ENCODE assay signal across 8 cellular contexts in the genomic region with DNA sequence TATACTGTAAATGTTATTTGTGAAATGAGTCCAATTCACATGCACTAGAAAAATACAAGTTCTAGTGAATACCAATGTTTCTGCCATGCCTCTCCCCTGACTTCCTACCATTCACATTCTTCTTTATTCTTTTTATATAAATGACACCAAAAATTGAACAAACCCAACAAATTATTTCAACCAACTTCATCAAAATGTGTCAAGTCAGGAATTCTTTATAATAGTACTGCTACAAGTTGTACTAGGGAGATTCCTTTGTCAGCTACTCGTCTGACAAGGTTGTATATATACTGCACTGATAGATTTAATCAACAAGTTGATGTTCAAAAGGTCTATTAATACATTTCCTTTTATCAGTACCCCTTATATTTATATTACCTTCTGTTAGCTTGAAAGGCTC. TPM values are rescaled to one million over a fixed set of nuclear protein-coding genes. Genes with fewer than 3 reads are reported as not detected.
DNase-seq lines count a peak whose midpoint lies in the region; ATAC-seq lines count a peak whose summit lies in the region.

No MANE protein-coding gene starts in this region.

- peak overlapping the region; percentile 88 for H3K4me3 Mint-ChIP-seq in activated CD4-positive, alpha-beta T cell treated with anti-CD3 and anti-CD28 coated beads, Interleukin-2, amount 10 ng/mL, durations not matched to agents 24 days and 14 days
- peak overlapping the region; percentile 98 for H3K4me3 Mint-ChIP-seq in activated CD8-positive, alpha-beta T cell treated with anti-CD3 and anti-CD28 coated beads, Interleukin-2, amount 10 ng/mL, durations not matched to agents 7 days and 5 days
- peak overlapping the region; percentile 93 to 94 for H3K4me3 Mint-ChIP-seq in stimulated activated naive B cell treated with anti-CD40 and anti-IgM and Interleukin-4, amounts not matched to agents 10 μg/mL and 1 μg/mL and 100 μg/mL, for 72 hours

- no peak for DNase-seq in activated CD4-positive, alpha-beta T cell treated with anti-CD3 and anti-CD28 coated beads, Interleukin-2, amount 10 ng/mL, durations not matched to agents 24 days and 14 days
- no peak for DNase-seq in activated CD4-positive, alpha-beta T cell treated with anti-CD3 and anti-CD28 coated beads for 48 hours
- DNase-seq in activated CD8-positive, alpha-beta T cell treated with anti-CD3 and anti-CD28 coated beads, Interleukin-2, amount 10 ng/mL, durations not matched to agents 7 days and 5 days, result no peak
- no peak for DNase-seq in stimulated activated naive B cell treated with anti-CD40 and anti-IgM and Interleukin-4, amounts not matched to agents 10 μg/mL and 1 μg/mL and 100 μg/mL, for 72 hours
- DNase-seq in NCI-H2171 (lab: John Stamatoyannopoulos, UW), result no peak

- POLR2A ChIA-PET in activated CD8-positive, alpha-beta T cell treated with anti-CD3 and anti-CD28 coated beads, Interleukin-2, amount 10 ng/mL, durations not matched to agents 7 days and 5 days (lab: Charles Lee), result interaction anchor here (1.1 to 6.5 kb wide), 5 partner anchors 45 to 164 kb away, joined by 3 to 172 read pairs (median 15); no protein-coding TSS in a partner anchor

- no peaks in the 10 kb centered on the region for H3K9me3 Mint-ChIP-seq in activated CD4-positive, alpha-beta T cell treated with anti-CD3 and anti-CD28 coated beads, Interleukin-2, amount 10 ng/mL, durations not matched to agents 24 days and 14 days
- no peaks in the 10 kb centered on the region for H3K9me3 Mint-ChIP-seq in activated CD8-positive, alpha-beta T cell treated with anti-CD3 and anti-CD28 coated beads, Interleukin-2, amount 10 ng/mL, durations not matched to agents 7 days and 5 days (ENCODE audit: insufficient read depth)
- H3K9me3 Mint-ChIP-seq in stimulated activated naive B cell treated with anti-CD40 and anti-IgM and Interleukin-4, amounts not matched to agents 10 μg/mL and 1 μg/mL and 100 μg/mL, for 72 hours, result no peaks in the 10 kb centered on the region

- CTCF ChIA-PET in activated CD8-positive, alpha-beta T cell treated with anti-CD3 and anti-CD28 coated beads, Interleukin-2, amount 10 ng/mL, durations not matched to agents 7 days and 5 days (lab: Charles Lee), result interaction anchor here (0.8 to 5.7 kb wide), 5 partner anchors 17 to 165 kb away, joined by 3 to 57 read pairs (median 4); no protein-coding TSS in a partner anchor

- peaks cover 38% of the 10 kb centered on the region for H3K36me3 Mint-ChIP-seq in activated CD4-positive, alpha-beta T cell treated with anti-CD3 and anti-CD28 coated beads, Interleukin-2, amount 10 ng/mL, durations not matched to agents 24 days and 14 days (ENCODE audit: low read depth)
- peaks cover 53% of the 10 kb centered on the region for H3K36me3 Mint-ChIP-seq in activated CD8-positive, alpha-beta T cell treated with anti-CD3 and anti-CD28 coated beads, Interleukin-2, amount 10 ng/mL, durations not matched to agents 7 days and 5 days (ENCODE audit: low read depth)
- peaks cover 31 to 39% of the 10 kb centered on the region in 2 donors for H3K36me3 Mint-ChIP-seq in stimulated activated naive B cell treated with anti-CD40 and anti-IgM and Interleukin-4, amounts not matched to agents 10 μg/mL and 1 μg/mL and 100 μg/mL, for 72 hours

- intact Hi-C loops in activated CD4-positive, alpha-beta T cell treated with anti-CD3 and anti-CD28 coated beads, Interleukin-2, amount 10 ng/mL, durations not matched to agents 24 days and 14 days (cut with micrococcal nuclease), result loop anchor here (2.0 to 10.0 kb wide), 3 partner anchors 48 to 480 kb away; no protein-coding TSS in a partner anchor

- ATAC-seq in activated CD8-positive, alpha-beta T cell treated with anti-CD3 and anti-CD28 coated beads, Interleukin-2, amount 10 ng/mL, durations not matched to agents 7 days and 5 days, result no peak
- ATAC-seq in stimulated activated naive B cell treated with anti-CD40 and anti-IgM and Interleukin-4, amounts not matched to agents 10 μg/mL and 1 μg/mL and 100 μg/mL, for 72 hours (replicated peaks), result no peak
- ATAC-seq in GM19324 (IDR thresholded peaks at IDR 0.05; ENCODE audit: low FRiP score, unreplicated experiment), result no peak
- ATAC-seq in GM19455 (IDR thresholded peaks at IDR 0.05; ENCODE audit: unreplicated experiment), result no peak

- peak overlapping the region; percentile 98 for H3K27ac Mint-ChIP-seq in activated CD4-positive, alpha-beta T cell treated with anti-CD3 and anti-CD28 coated beads, Interleukin-2, amount 10 ng/mL, durations not matched to agents 24 days and 14 days
- peak overlapping the region; percentile 99 for H3K27ac Mint-ChIP-seq in activated CD8-positive, alpha-beta T cell treated with anti-CD3 and anti-CD28 coated beads, Interleukin-2, amount 10 ng/mL, durations not matched to agents 7 days and 5 days
- H3K27ac Mint-ChIP-seq in stimulated activated naive B cell treated with anti-CD40 and anti-IgM and Interleukin-4, amounts not matched to agents 10 μg/mL and 1 μg/mL and 100 μg/mL, for 72 hours, result peak overlapping the region; percentile 67

- H3K4me1 Mint-ChIP-seq in activated CD4-positive, alpha-beta T cell treated with anti-CD3 and anti-CD28 coated beads, Interleukin-2, amount 10 ng/mL, durations not matched to agents 24 days and 14 days, result peaks cover 50% of the 10 kb centered on the region
- peaks cover 61% of the 10 kb centered on the region for H3K4me1 Mint-ChIP-seq in activated CD8-positive, alpha-beta T cell treated with anti-CD3 and anti-CD28 coated beads, Interleukin-2, amount 10 ng/mL, durations not matched to agents 7 days and 5 days (ENCODE audit: low read depth)
- peaks cover 30 to 64% of the 10 kb centered on the region in 2 donors for H3K4me1 Mint-ChIP-seq in stimulated activated naive B cell treated with anti-CD40 and anti-IgM and Interleukin-4, amounts not matched to agents 10 μg/mL and 1 μg/mL and 100 μg/mL, for 72 hours

- peak overlapping the region; percentile 91 for H3K4me3 ChIP-seq in iPS-11a (ENCODE audit: low read depth, low read length)

- no peaks in the 10 kb centered on the region for H3K27me3 Mint-ChIP-seq in activated CD4-positive, alpha-beta T cell treated with anti-CD3 and anti-CD28 coated beads, Interleukin-2, amount 10 ng/mL, durations not matched to agents 24 days and 14 days
- H3K27me3 Mint-ChIP-seq in activated CD8-positive, alpha-beta T cell treated with anti-CD3 and anti-CD28 coated beads, Interleukin-2, amount 10 ng/mL, durations not matched to agents 7 days and 5 days (ENCODE audit: low read depth), result no peaks in the 10 kb centered on the region
- H3K27me3 Mint-ChIP-seq in stimulated activated naive B cell treated with anti-CD40 and anti-IgM and Interleukin-4, amounts not matched to agents 10 μg/mL and 1 μg/mL and 100 μg/mL, for 72 hours, result no peaks in the 10 kb centered on the region

RNA-seq across cellular contexts. Expression of gene TBL1XR1, which starts 3.0 kb away (rescaled TPM):
- 160 and 178 TPM in 2 replicates for total RNA-seq in activated CD4-positive, alpha-beta T cell treated with anti-CD3 and anti-CD28 coated beads, Interleukin-2, amount 10 ng/mL, durations not matched to agents 24 days and 14 days
- total RNA-seq in activated CD8-positive, alpha-beta T cell treated with anti-CD3 and anti-CD28 coated beads, Interleukin-2, amount 10 ng/mL, durations not matched to agents 7 days and 5 days, result 100 to 1,000 TPM; 165 to 166 TPM
